In the genomic region with DNA sequence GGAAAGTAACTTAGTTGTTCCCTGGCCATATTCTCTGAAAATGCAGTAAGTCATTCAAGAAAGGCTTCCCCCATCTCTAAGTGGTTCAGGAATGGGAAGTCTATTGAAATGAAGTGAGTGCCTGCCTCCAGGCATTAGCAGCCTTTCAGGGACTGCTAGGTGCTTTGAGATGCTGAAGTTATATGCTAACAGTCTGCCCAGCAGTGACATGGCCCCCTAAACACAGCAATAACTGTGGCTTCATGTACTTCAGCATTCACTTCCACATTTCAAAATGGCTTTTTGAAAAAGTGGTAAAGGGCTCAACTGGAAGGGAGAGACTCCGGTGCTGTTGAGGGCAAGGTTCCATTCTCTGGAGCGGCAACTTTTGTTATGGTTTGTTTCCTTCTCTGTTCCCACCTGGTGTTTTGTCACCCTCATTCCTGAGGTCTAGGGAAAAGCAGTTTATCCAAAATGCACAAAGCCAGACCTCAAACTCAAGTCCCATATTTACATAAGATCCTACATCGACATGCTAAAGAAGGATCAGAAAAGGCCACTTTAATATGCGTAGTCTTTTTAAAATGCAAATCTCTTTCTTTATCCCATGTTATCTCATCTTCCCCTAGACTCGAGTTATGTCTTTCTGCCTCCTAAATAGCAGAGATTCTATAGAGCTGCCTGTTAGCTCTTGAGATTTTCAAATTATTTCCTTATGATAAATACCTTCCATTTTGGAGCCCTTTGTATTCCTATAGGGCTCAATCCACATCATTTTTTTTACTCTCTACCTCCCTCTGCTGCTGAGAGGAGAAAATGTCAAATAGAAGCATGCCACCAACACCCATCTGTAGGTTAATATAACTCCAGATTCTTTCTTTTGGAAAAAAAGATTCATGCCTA, we compare ENCODE assay signal across 9 cellular contexts. TPM values are rescaled to one million over a fixed set of nuclear protein-coding genes. Genes with fewer than 3 reads are reported as not detected.
DNase-seq lines count a peak whose midpoint lies in the region; ATAC-seq and TF ChIP-seq lines count a peak whose summit lies in the region.
"Had no signal": no experiment of that assay in that cellular context is flagged by ENCODE, and none has a peak within 500 bp of the region (broad histone marks: within the 10 kb centered on the region; RNA-seq: fewer than 3 reads in every experiment).

No MANE protein-coding gene starts in this region.

- peaks cover 3 to 6% of the 10 kb centered on the region in 2 donors for H3K36me3 Mint-ChIP-seq in CD4-positive, alpha-beta memory T cell
- peaks cover 19% of the 10 kb centered on the region for H3K36me3 Mint-ChIP-seq in activated CD4-positive, alpha-beta memory T cell treated with anti-CD3 and anti-CD28 coated beads, Interleukin-2, amount 10 ng/mL, durations not matched to agents 7 days and 5 days (ENCODE audit: low read depth)

- CTCF ChIA-PET in CD4-positive, alpha-beta memory T cell (lab: Charles Lee; ENCODE audit: partially characterized antibody): interaction anchor here (0.6 to 21.3 kb wide), 9 partner anchors 8 to 162 kb away, joined by 3 to 688 read pairs (median 9); partner anchors contain the start of gene LRRC8C
- CTCF ChIA-PET in activated CD4-positive, alpha-beta memory T cell treated with anti-CD3 and anti-CD28 coated beads, Interleukin-2, amount 10 ng/mL, durations not matched to agents 7 days and 5 days (lab: Charles Lee): interaction anchor here (0.8 to 4.1 kb wide), 10 partner anchors 12 to 165 kb away, joined by 3 to 26 read pairs (median 4); no protein-coding TSS in a partner anchor

- 70 to 75% methylated on average over 5 of the region's 5 CpGs for WGBS in GM23248 (ENCODE audit: low coverage in 1 of 2, low lambda C conversion rate in 2 of 2, missing lambda C conversion rate in 2 of 2), 2 experiments

- DNase-seq in CD4-positive, alpha-beta memory T cell: peak in 4 of 5 donors; percentile 32 to 49 (median 38)
- peak; percentile 59 for DNase-seq in GM23248
- peak; percentile 18 for DNase-seq in NCI-H2107 (lab: John Stamatoyannopoulos, UW)
- no peak for DNase-seq in activated CD4-positive, alpha-beta memory T cell treated with anti-CD3 and anti-CD28 coated beads, Interleukin-2, amount 10 ng/mL, durations not matched to agents 7 days and 5 days
- peak; percentile 52 for DNase-seq in glomerular visceral epithelial cell (ENCODE audit: extremely low spot score)
- no peak for DNase-seq in gastrocnemius medialis
- DNase-seq in activated CD8-positive, alpha-beta memory T cell treated with anti-CD3 and anti-CD28 coated beads, Interleukin-2, amount 50 U/mL, for 48 hours: no peak

- H3F3A ChIP-seq in GM23248 (ENCODE audit: insufficient read depth): peaks cover 8% of the 10 kb centered on the region; the same call in 1 of the 2 replicates

- TF ChIP-seq POLR2A in gastrocnemius medialis (IDR thresholded peaks at IDR 0.05): no peak

- H3K79me2 ChIP-seq in GM23248 (ENCODE audit: insufficient read depth): no peaks in the 10 kb centered on the region

- peaks cover 55 to 82% (median 74%) of the 10 kb centered on the region in 4 donors for H3K4me1 Mint-ChIP-seq in CD4-positive, alpha-beta memory T cell
- peaks cover 71% of the 10 kb centered on the region for H3K4me1 Mint-ChIP-seq in activated CD4-positive, alpha-beta memory T cell treated with anti-CD3 and anti-CD28 coated beads, Interleukin-2, amount 10 ng/mL, durations not matched to agents 7 days and 5 days

- H3K27ac Mint-ChIP-seq in CD4-positive, alpha-beta memory T cell: peak overlapping the region; percentile 19 to 81 (median 71)
- peak overlapping the region; percentile 47 for H3K27ac Mint-ChIP-seq in activated CD4-positive, alpha-beta memory T cell treated with anti-CD3 and anti-CD28 coated beads, Interleukin-2, amount 10 ng/mL, durations not matched to agents 7 days and 5 days

- H3K4me3 Mint-ChIP-seq in CD4-positive, alpha-beta memory T cell: peak overlapping the region in 5 of 8 donors; percentile 37 to 79 (median 45)
- no peak overlapping the region for H3K4me3 Mint-ChIP-seq in activated CD4-positive, alpha-beta memory T cell treated with anti-CD3 and anti-CD28 coated beads, Interleukin-2, amount 10 ng/mL, durations not matched to agents 7 days and 5 days

- peaks cover 0 to 2% (median 0%) of the 10 kb centered on the region in 8 donors for H3K9me3 Mint-ChIP-seq in CD4-positive, alpha-beta memory T cell
- H3K9me3 Mint-ChIP-seq in activated CD4-positive, alpha-beta memory T cell treated with anti-CD3 and anti-CD28 coated beads, Interleukin-2, amount 10 ng/mL, durations not matched to agents 7 days and 5 days: no peaks in the 10 kb centered on the region

- no peaks in the 10 kb centered on the region for H3K36me3 ChIP-seq in CD4-positive, alpha-beta memory T cell (ENCODE audit: insufficient read depth, low read length)
- H3K36me3 ChIP-seq in GM23248 (ENCODE audit: low read depth) (no peaks in the 10 kb centered on the region), gastrocnemius medialis (no peaks in the 10 kb centered on the region)
- H3K36me3 ChIP-seq: SJCRH30 had no signal

- H3K27ac ChIP-seq in CD4-positive, alpha-beta memory T cell (ENCODE audit: low read depth, low read length): no peak overlapping the region
- H3K27ac ChIP-seq in GM23248 (no peak overlapping the region), gastrocnemius medialis (no peak overlapping the region)
- H3K27ac ChIP-seq: SJCRH30 had no signal

- intact Hi-C loops in CD4-positive, alpha-beta memory T cell (cut with micrococcal nuclease): loop anchor here (1.0 to 2.0 kb wide), 6 partner anchors 9 to 165 kb away; partner anchors contain the start of gene LRRC8B
- intact Hi-C loops in gastrocnemius medialis (cut with DNase I; ENCODE audit: low total_unique reads): loop anchor here (1.0 to 10.0 kb wide), 3 partner anchors 76 to 166 kb away; no protein-coding TSS in a partner anchor

- ATAC-seq in gastrocnemius medialis (peak; percentile 77 to 84), GM21423 (IDR thresholded peaks at IDR 0.05; ENCODE audit: unreplicated experiment) (no peak)

- H3K4me2 ChIP-seq in GM23248 (ENCODE audit: unreplicated experiment): no peak overlapping the region

- H3K27me3 Mint-ChIP-seq in CD4-positive, alpha-beta memory T cell: no peaks in the 10 kb centered on the region
- no peaks in the 10 kb centered on the region for H3K27me3 Mint-ChIP-seq in activated CD4-positive, alpha-beta memory T cell treated with anti-CD3 and anti-CD28 coated beads, Interleukin-2, amount 10 ng/mL, durations not matched to agents 7 days and 5 days

- no peaks in the 10 kb centered on the region for H3K9me3 ChIP-seq in CD4-positive, alpha-beta memory T cell (ENCODE audit: control insufficient read depth in 1 of 2, low read length in 2 of 2)
- no peaks in the 10 kb centered on the region for H3K9me3 ChIP-seq in GM23248 (ENCODE audit: low read depth)
- H3K9me3 ChIP-seq in gastrocnemius medialis: no peaks in the 10 kb centered on the region
- H3K9me3 ChIP-seq: SJCRH30 had no signal

- no peaks in the 10 kb centered on the region for H4K20me1 ChIP-seq in GM23248 (ENCODE audit: insufficient read depth)

- H2AFZ ChIP-seq in GM23248: 0 out of 2 replicates have a peak overlapping the region, but pooled peaks have one; percentile 11

- in situ Hi-C loops in GM23248 (cut with MboI): loop anchor here (25.0 kb wide), 1 partner anchor 111 kb away; no protein-coding TSS in a partner anchor
- in situ Hi-C loops in gastrocnemius medialis (cut with MboI; ENCODE audit: low sequenced_read_pairs in 4 of 4): loop anchor here in 3 of 4 donors (5.0 to 10.0 kb wide), 2 partner anchors 111 to 114 kb away; no protein-coding TSS in a partner anchor

- peaks cover 64% of the 10 kb centered on the region for H3K4me1 ChIP-seq in CD4-positive, alpha-beta memory T cell (ENCODE audit: insufficient read depth, low read length)
- H3K4me1 ChIP-seq in GM23248 (ENCODE audit: insufficient read depth) (peaks cover 16% of the 10 kb centered on the region), gastrocnemius medialis (peaks cover 3 to 10% of the 10 kb centered on the region in 2 donors)
- H3K4me1 ChIP-seq: SJCRH30 had no signal

- H3K27me3 ChIP-seq in CD4-positive, alpha-beta memory T cell (ENCODE audit: insufficient read depth, low read length): no peaks in the 10 kb centered on the region
- H3K27me3 ChIP-seq in GM23248 (replicated peaks; ENCODE audit: insufficient read depth) (no peaks in the 10 kb centered on the region), gastrocnemius medialis (no peaks in the 10 kb centered on the region)
- H3K27me3 ChIP-seq: SJCRH30 had no signal

- no peak overlapping the region for H3K4me3 ChIP-seq in CD4-positive, alpha-beta memory T cell (ENCODE audit: low read length in 2 of 2)
- no peak overlapping the region for H3K4me3 ChIP-seq in GM23248
- no peak overlapping the region for H3K4me3 ChIP-seq in gastrocnemius medialis
- H3K4me3 ChIP-seq: SJCRH30 had no signal

- POLR2A ChIA-PET in CD4-positive, alpha-beta memory T cell (lab: Charles Lee; ENCODE audit: partially characterized antibody): interaction anchor here (0.9 to 15.5 kb wide), 5 partner anchors 11 to 164 kb away, joined by 3 to 813 read pairs (median 13); partner anchors contain the start of genes LRRC8B and LRRC8C
- POLR2A ChIA-PET in activated CD4-positive, alpha-beta memory T cell treated with anti-CD3 and anti-CD28 coated beads, Interleukin-2, amount 10 ng/mL, durations not matched to agents 7 days and 5 days (lab: Charles Lee): interaction anchor here (1.0 to 5.0 kb wide), 4 partner anchors 10 to 164 kb away, joined by 3 to 21 read pairs (median 8); no protein-coding TSS in a partner anchor

- peak; percentile 60 to 70 (median 69) for TF ChIP-seq CTCF in gastrocnemius medialis (IDR thresholded peaks at IDR 0.05 in 4 of 5, conservative IDR thresholded peaks at IDR 0.05 in 1 of 5)

- H3K9me2 ChIP-seq in GM23248 (ENCODE audit: insufficient read depth): no peaks in the 10 kb centered on the region

- no peak overlapping the region for H3K9ac ChIP-seq in GM23248

RNA-seq across cellular contexts. Expression of gene LRRC8C, which starts 34.2 kb away (rescaled TPM):
- total RNA-seq in CD4-positive, alpha-beta memory T cell: 10 to 100 TPM; 56.7 to 57.1 TPM
- 10 to 100 TPM; 21.2 to 30.1 TPM for polyA plus RNA-seq in CD4-positive, alpha-beta memory T cell
- total RNA-seq in GM23248 (2014; rRNA removed; shearing (Covaris generic)): 5.7 and 7.3 TPM in 2 replicates
- polyA plus RNA-seq in GM23248 (2016; fragmentation: Nextera tagmentation; extraction: Ambion mirVana): 3.5 and 3.6 TPM in 2 replicates
- total RNA-seq in activated CD4-positive, alpha-beta memory T cell treated with anti-CD3 and anti-CD28 coated beads, Interleukin-2, amount 10 ng/mL, durations not matched to agents 7 days and 5 days: 10 to 100 TPM; 52.5 to 55.6 TPM
- 1 to 10 TPM; 2.9 to 5.8 (median 4.1) TPM for total RNA-seq in gastrocnemius medialis

Comparison
In these comparisons a context has a peak if more than half of its experiments do, and no peak if none do; other contexts are left out.
1. DNase-seq: peak in CD4-positive, alpha-beta memory T cell (4 of 5), GM23248 (single experiment), NCI-H2107 (single experiment) and glomerular visceral epithelial cell (single experiment); none in activated CD4-positive, alpha-beta memory T cell treated with anti-CD3 and anti-CD28 coated beads, Interleukin-2, amount 10 ng/mL, durations not matched to agents 7 days and 5 days (single experiment), gastrocnemius medialis (0 of 2) and activated CD8-positive, alpha-beta memory T cell treated with anti-CD3 and anti-CD28 coated beads, Interleukin-2, amount 50 U/mL, for 48 hours (single experiment).